ENCODE assay signal across 15 cellular contexts in the genomic region with DNA sequence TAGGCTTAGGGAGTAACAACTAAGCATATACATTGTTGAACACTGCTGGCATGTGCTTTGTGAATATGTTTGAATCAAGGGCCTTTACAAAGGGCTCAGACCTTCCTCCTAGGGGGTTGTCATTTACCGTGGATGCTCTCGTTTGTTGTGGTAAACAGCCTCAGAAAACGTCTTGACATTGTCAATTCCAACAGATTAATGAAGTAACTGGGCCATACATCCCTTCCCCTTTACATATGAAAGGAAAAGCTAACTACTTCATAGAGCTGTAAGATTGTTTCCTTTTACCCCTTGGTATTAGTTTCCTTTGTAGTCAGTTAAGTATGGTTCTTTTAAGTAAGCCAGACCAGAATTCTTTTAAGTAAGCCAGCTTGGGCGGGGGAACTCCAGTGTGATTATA. TPM values are rescaled to one million over a fixed set of nuclear protein-coding genes. Genes with fewer than 3 reads are reported as not detected.
DNase-seq lines count a peak whose midpoint lies in the region; TF ChIP-seq lines count a peak whose summit lies in the region.
"Had no signal": no experiment of that assay in that cellular context is flagged by ENCODE, and none has a peak within 500 bp of the region (broad histone marks: within the 10 kb centered on the region; RNA-seq: fewer than 3 reads in every experiment).

No MANE protein-coding gene starts in this region.

- no peaks in the 10 kb centered on the region for H3K27me3 ChIP-seq in H7 (ENCODE audit: control insufficient read depth, insufficient read depth, low read length)
- H3K27me3 ChIP-seq in NT2/D1 (ENCODE audit: insufficient read depth, insufficient read length), result no peaks in the 10 kb centered on the region
- no peaks in the 10 kb centered on the region for H3K27me3 ChIP-seq in breast epithelium
- no peaks in the 10 kb centered on the region for H3K27me3 ChIP-seq in tibial nerve

- no peaks in the 10 kb centered on the region for H3K36me3 Mint-ChIP-seq in activated T-cell treated with anti-CD3 and anti-CD28 coated beads, Interleukin-2, amount 50 U/mL, for 24 hours (ENCODE audit: low read depth)

- intact Hi-C loops in breast epithelium (cut with DNase I; ENCODE audit: low total_unique reads), result no loop called here

- H3K4me1 ChIP-seq in NT2/D1 (ENCODE audit: insufficient read depth, insufficient read length) (no peaks in the 10 kb centered on the region), mesodermal cell (ENCODE audit: control insufficient read depth, insufficient read depth, low read length, poor library complexity, severe bottlenecking) (peaks cover 9% of the 10 kb centered on the region), breast epithelium (no peaks in the 10 kb centered on the region), tibial nerve (peaks cover 0 to 6% (median 2%) of the 10 kb centered on the region in 4 donors)

- no peaks in the 10 kb centered on the region for H3K36me3 ChIP-seq in H7 (replicated peaks; ENCODE audit: control insufficient read depth, insufficient read depth, low read length)
- no peaks in the 10 kb centered on the region for H3K36me3 ChIP-seq in NT2/D1 (ENCODE audit: insufficient read depth, insufficient read length, low read length)
- H3K36me3 ChIP-seq in mesodermal cell (ENCODE audit: control insufficient read depth, insufficient read depth, low read length), result no peaks in the 10 kb centered on the region
- no peaks in the 10 kb centered on the region for H3K36me3 ChIP-seq in breast epithelium
- H3K36me3 ChIP-seq in tibial nerve, result no peaks in the 10 kb centered on the region

- DNase-seq in H7 (peak; percentile 10), NT2/D1 (ENCODE audit: low read depth, low spot score) (peak; percentile 81), iPS DF 19.7 (ENCODE audit: low read depth, low spot score) (peak; percentile 91), breast epithelium (ENCODE audit: low spot score in 2 of 2) (no peak), tibial nerve (ENCODE audit: low spot score in 2 of 2) (no peak), SIG-M5 (lab: John Stamatoyannopoulos, UW) (no peak)
- DNase-seq in activated T-cell treated with anti-CD3 and anti-CD28 coated beads, Interleukin-2, amount 50 U/mL, for 24 hours, result no peak
- DNase-seq: C1 segment of cervical spinal cord, HCEC 1CT, NCI-H1105 treated with DMSO at 0.1 percent for 48 hours, NCI-H187, NCI-H446, NCI-H69 had no signal

- H3K4me3 ChIP-seq in H7 (ENCODE audit: insufficient read depth, low read depth, low read length) (no peak overlapping the region), NT2/D1 (ENCODE audit: insufficient read length, low read depth) (no peak overlapping the region), mesodermal cell (ENCODE audit: extremely low read depth, insufficient read depth, low read length, poor library complexity, severe bottlenecking) (no peak overlapping the region), breast epithelium (no peak overlapping the region), tibial nerve (no peak overlapping the region)

- H3K9me3 Mint-ChIP-seq in activated T-cell treated with anti-CD3 and anti-CD28 coated beads, Interleukin-2, amount 50 U/mL, for 24 hours, result peaks cover 3% of the 10 kb centered on the region

- TF ChIP-seq CTCF in breast epithelium (IDR thresholded peaks at IDR 0.05), result no peak
- no peak for TF ChIP-seq CTCF in tibial nerve (IDR thresholded peaks at IDR 0.05)

- TF ChIP-seq EP300 in tibial nerve (IDR thresholded peaks at IDR 0.05), result no peak

- no peak overlapping the region for H3K9ac ChIP-seq in NT2/D1 (ENCODE audit: insufficient read length, low read depth)

- H3K9me3 ChIP-seq in NT2/D1 (ENCODE audit: insufficient read depth, low read length) (no peaks in the 10 kb centered on the region), mesodermal cell (ENCODE audit: control insufficient read depth, low read length) (no peaks in the 10 kb centered on the region), breast epithelium (no peaks in the 10 kb centered on the region), tibial nerve (no peaks in the 10 kb centered on the region)

- WGBS in mesodermal cell (ENCODE audit: insufficient coverage in 2 of 2), 2 experiments, result 20% methylated on average over 1 of the region's 4 CpGs; no CpG with 5 or more reads in 1 of the 2 experiments
- 69 to 71% methylated on average over 4 of the region's 4 CpGs for WGBS in tibial nerve, 2 donors

- H3K27ac Mint-ChIP-seq in activated T-cell treated with anti-CD3 and anti-CD28 coated beads, Interleukin-2, amount 50 U/mL, for 24 hours, result no peak overlapping the region

- no peaks in the 10 kb centered on the region for H3K27me3 Mint-ChIP-seq in activated T-cell treated with anti-CD3 and anti-CD28 coated beads, Interleukin-2, amount 50 U/mL, for 24 hours

- peak overlapping the region; percentile 11 for H3K27ac ChIP-seq in mesodermal cell (ENCODE audit: low read depth, low read length, severe bottlenecking)
- no peak overlapping the region for H3K27ac ChIP-seq in breast epithelium
- H3K27ac ChIP-seq in tibial nerve, result no peak overlapping the region

- H3K4me3 Mint-ChIP-seq in activated T-cell treated with anti-CD3 and anti-CD28 coated beads, Interleukin-2, amount 50 U/mL, for 24 hours, result no peak overlapping the region

- no peaks in the 10 kb centered on the region for H3K4me1 Mint-ChIP-seq in activated T-cell treated with anti-CD3 and anti-CD28 coated beads, Interleukin-2, amount 50 U/mL, for 24 hours (ENCODE audit: low read depth)

- TF ChIP-seq POLR2A in breast epithelium (IDR thresholded peaks at IDR 0.05) (no peak), tibial nerve (IDR thresholded peaks at IDR 0.05) (no peak)

RNA-seq across cellular contexts. Expression of a gene that starts 42.9 kb away (rescaled TPM):
- 2.2 and 4.0 TPM in 2 replicates for total RNA-seq in H7 (2014; rRNA removed; shearing (Covaris generic))
- 8.0 TPM for polyA plus RNA-seq in mesodermal cell (2013, experiment 1 of 2)
- polyA plus RNA-seq in mesodermal cell (2013, experiment 2 of 2), result 5.8 TPM
- total RNA-seq in breast epithelium (10 to 100 TPM; 10.7 to 25.1 (median 13.4) TPM), tibial nerve (10 to 100 TPM; 12.3 to 22.7 (median 18.4) TPM)
- total RNA-seq: OCI-LY7 had no signal

Comparison
In these comparisons a context has a peak if more than half of its experiments do, and no peak if none do; other contexts are left out.
1. DNase-seq: peak in H7 (single experiment), NT2/D1 (single experiment) and iPS DF 19.7 (single experiment); none in breast epithelium (0 of 2), tibial nerve (0 of 2), activated T-cell treated with anti-CD3 and anti-CD28 coated beads, Interleukin-2, amount 50 U/mL, for 24 hours (single experiment) and SIG-M5 (single experiment).